In the genomic region with DNA sequence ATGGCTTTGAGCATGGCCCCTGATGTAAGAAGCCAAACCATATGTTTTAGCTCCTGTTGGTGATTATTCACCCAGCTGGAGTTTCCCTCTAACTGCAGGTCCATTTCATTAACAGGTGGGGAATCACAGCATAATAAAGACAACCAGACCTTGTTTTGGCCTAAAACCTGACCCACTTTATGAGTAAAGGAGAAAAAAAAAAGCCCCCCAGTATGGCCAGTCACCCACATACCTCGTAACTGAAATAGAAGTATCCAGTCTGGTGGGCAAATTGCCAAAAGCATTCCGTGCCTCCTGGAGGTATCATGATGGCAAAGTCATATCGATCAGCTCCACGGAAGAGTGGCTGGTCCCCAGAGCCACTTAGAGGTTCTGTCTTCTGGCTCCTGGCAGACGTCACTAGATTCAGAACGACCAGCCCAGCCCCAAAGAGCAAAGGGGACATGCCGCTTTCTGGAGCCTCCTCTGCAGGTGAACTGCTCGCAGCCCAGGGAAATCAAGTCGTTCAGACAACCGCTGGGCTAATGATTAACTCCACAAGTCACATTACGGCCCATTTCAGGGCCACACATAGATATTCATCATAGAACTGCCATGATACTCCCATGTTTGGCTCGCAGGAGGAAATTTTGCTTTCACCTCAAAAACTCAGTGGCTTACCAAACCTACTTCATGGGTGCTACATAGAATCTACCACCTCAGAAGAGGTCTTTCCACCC, we compare ENCODE assay signal across 1 cellular context.
TF ChIP-seq lines count a peak whose summit lies in the region.

A gene (minus strand): TSS at position 478 of the 719 bp plus-strand sequence. CDS start 33 bp downstream, at position 445.

TF ChIP-seq in HepG2, 621 proteins besides CTCF, POLR2A, EP300 and RAD21 (continued from another document and continues in another):
- TF ChIP-seq HES4 (CRISPR knock-in tag; IDR thresholded peaks at IDR 0.05; ENCODE audit: borderline replicate concordance) (no peak), CAMTA2 (CRISPR knock-in tag; IDR thresholded peaks at IDR 0.05; ENCODE audit: borderline replicate concordance) (no peak), TCF7 (IDR thresholded peaks at IDR 0.05; ENCODE audit: low read depth) (no peak), ZNF441 (CRISPR knock-in tag; IDR thresholded peaks at IDR 0.05; ENCODE audit: borderline replicate concordance) (0 out of 2 replicates have a peak, but pooled peaks have one; percentile 43), SP4 (CRISPR knock-in tag; IDR thresholded peaks at IDR 0.05) (no peak), REPIN1 (CRISPR knock-in tag; IDR thresholded peaks at IDR 0.05; ENCODE audit: borderline replicate concordance, low read depth) (peak; percentile 55; the same call in 1 of the 2 replicates), RFX3 (CRISPR knock-in tag; IDR thresholded peaks at IDR 0.05) (no peak), NBN (conservative IDR thresholded peaks at IDR 0.05) (no peak), SNAI1 (CRISPR knock-in tag; IDR thresholded peaks at IDR 0.05; ENCODE audit: borderline replicate concordance) (0 out of 2 replicates have a peak, but pooled peaks have one; percentile 37), SP5 (CRISPR knock-in tag; IDR thresholded peaks at IDR 0.05; ENCODE audit: borderline replicate concordance, low read depth) (no peak), ZNF615 (CRISPR knock-in tag; IDR thresholded peaks at IDR 0.05; ENCODE audit: borderline replicate concordance) (no peak), ISL2 (CRISPR knock-in tag; IDR thresholded peaks at IDR 0.05) (0 out of 2 replicates have a peak, but pooled peaks have one; percentile 29), ZNF790 (CRISPR knock-in tag; IDR thresholded peaks at IDR 0.05; ENCODE audit: borderline replicate concordance) (no peak), CCDC6 (CRISPR knock-in tag; IDR thresholded peaks at IDR 0.05) (no peak), CBX2 (IDR thresholded peaks at IDR 0.05; ENCODE audit: low read depth, low read length) (no peak), CBX2 (CRISPR knock-in tag; IDR thresholded peaks at IDR 0.05; ENCODE audit: low read depth) (no peak), ZNF670 (CRISPR knock-in tag; IDR thresholded peaks at IDR 0.05; ENCODE audit: borderline replicate concordance) (peak; percentile 68; the same call in 1 of the 2 replicates), SPEN (CRISPR knock-in tag; IDR thresholded peaks at IDR 0.05; ENCODE audit: low read depth) (no peak), KDM2A (CRISPR knock-in tag; IDR thresholded peaks at IDR 0.05; ENCODE audit: borderline replicate concordance, low read depth) (peak; percentile 70; the same call in 1 of the 2 replicates), JUN (CRISPR knock-in tag; IDR thresholded peaks at IDR 0.05) (no peak), ZNF589 (CRISPR knock-in tag; conservative IDR thresholded peaks at IDR 0.05) (no peak), PPARG (CRISPR knock-in tag; conservative IDR thresholded peaks at IDR 0.05) (no peak), ZNF235 (CRISPR knock-in tag; IDR thresholded peaks at IDR 0.05; ENCODE audit: borderline replicate concordance) (no peak), HNRNPL (IDR thresholded peaks at IDR 0.05; ENCODE audit: low read depth, low read length) (no peak), DMAP1 (CRISPR knock-in tag; IDR thresholded peaks at IDR 0.05) (0 out of 2 replicates have a peak, but pooled peaks have one; percentile 38), BCL6 (CRISPR knock-in tag; IDR thresholded peaks at IDR 0.05) (no peak), NR2F1 (CRISPR knock-in tag; IDR thresholded peaks at IDR 0.05) (no peak), ZNF891 (CRISPR knock-in tag; IDR thresholded peaks at IDR 0.05) (no peak), SAP130 (CRISPR knock-in tag; IDR thresholded peaks at IDR 0.05; ENCODE audit: low read depth) (peak; percentile 78), ZKSCAN8 (CRISPR knock-in tag; IDR thresholded peaks at IDR 0.05; ENCODE audit: borderline replicate concordance) (no peak), ETV5 (CRISPR knock-in tag; IDR thresholded peaks at IDR 0.05; ENCODE audit: borderline replicate concordance) (no peak), ZNF761 (CRISPR knock-in tag; conservative IDR thresholded peaks at IDR 0.05) (no peak), SMYD3 (CRISPR knock-in tag; IDR thresholded peaks at IDR 0.05) (0 out of 2 replicates have a peak, but pooled peaks have one; percentile 55), ARNT (IDR thresholded peaks at IDR 0.05) (no peak), ZNF232 (CRISPR knock-in tag; IDR thresholded peaks at IDR 0.05; ENCODE audit: borderline replicate concordance) (peak; percentile 46; the same call in 1 of the 2 replicates), SIX1 (CRISPR knock-in tag; IDR thresholded peaks at IDR 0.05; ENCODE audit: borderline replicate concordance) (no peak), PHF5A (CRISPR knock-in tag; IDR thresholded peaks at IDR 0.05; ENCODE audit: low read depth, unreplicated experiment) (no peak), ONECUT2 (CRISPR knock-in tag; IDR thresholded peaks at IDR 0.05) (peak; percentile 47; the same call in 1 of the 2 replicates), ZNF598 (CRISPR knock-in tag; IDR thresholded peaks at IDR 0.05; ENCODE audit: borderline replicate concordance) (no peak; the same call in 1 of the 2 replicates), PHF8 (CRISPR knock-in tag; IDR thresholded peaks at IDR 0.05) (no peak), NCOA2 (CRISPR knock-in tag; IDR thresholded peaks at IDR 0.05) (no peak), SP140L (CRISPR knock-in tag; IDR thresholded peaks at IDR 0.05; ENCODE audit: borderline replicate concordance) (no peak), ZNF143 (CRISPR knock-in tag; IDR thresholded peaks at IDR 0.05) (no peak)
- TF ChIP-seq, protein P1, sequence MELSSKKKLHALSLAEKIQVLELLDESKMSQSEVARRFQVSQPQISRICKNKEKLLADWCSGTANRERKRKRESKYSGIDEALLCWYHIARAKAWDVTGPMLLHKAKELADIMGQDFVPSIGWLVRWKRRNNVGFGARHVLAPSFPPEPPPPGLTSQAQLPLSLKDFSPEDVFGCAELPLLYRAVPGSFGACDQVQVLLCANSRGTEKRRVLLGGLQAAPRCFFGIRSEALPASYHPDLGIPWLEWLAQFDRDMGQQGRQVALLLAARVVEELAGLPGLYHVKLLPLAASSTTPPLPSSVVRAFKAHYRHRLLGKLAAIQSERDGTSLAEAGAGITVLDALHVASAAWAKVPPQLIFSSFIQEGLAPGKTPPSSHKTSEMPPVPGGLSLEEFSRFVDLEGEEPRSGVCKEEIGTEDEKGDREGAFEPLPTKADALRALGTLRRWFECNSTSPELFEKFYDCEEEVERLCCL (CRISPR knock-in tag; IDR thresholded peaks at IDR 0.05; ENCODE audit: borderline replicate concordance): no peak; the same call in 1 of the 2 replicates
- TF ChIP-seq, protein P2, sequence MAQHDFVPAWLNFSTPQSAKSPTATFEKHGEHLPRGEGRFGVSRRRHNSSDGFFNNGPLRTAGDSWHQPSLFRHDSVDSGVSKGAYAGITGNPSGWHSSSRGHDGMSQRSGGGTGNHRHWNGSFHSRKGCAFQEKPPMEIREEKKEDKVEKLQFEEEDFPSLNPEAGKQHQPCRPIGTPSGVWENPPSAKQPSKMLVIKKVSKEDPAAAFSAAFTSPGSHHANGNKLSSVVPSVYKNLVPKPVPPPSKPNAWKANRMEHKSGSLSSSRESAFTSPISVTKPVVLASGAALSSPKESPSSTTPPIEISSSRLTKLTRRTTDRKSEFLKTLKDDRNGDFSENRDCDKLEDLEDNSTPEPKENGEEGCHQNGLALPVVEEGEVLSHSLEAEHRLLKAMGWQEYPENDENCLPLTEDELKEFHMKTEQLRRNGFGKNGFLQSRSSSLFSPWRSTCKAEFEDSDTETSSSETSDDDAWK (CRISPR knock-in tag; IDR thresholded peaks at IDR 0.05): no peak
- TF ChIP-seq, protein P3, sequence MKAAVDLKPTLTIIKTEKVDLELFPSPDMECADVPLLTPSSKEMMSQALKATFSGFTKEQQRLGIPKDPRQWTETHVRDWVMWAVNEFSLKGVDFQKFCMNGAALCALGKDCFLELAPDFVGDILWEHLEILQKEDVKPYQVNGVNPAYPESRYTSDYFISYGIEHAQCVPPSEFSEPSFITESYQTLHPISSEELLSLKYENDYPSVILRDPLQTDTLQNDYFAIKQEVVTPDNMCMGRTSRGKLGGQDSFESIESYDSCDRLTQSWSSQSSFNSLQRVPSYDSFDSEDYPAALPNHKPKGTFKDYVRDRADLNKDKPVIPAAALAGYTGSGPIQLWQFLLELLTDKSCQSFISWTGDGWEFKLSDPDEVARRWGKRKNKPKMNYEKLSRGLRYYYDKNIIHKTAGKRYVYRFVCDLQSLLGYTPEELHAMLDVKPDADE (CRISPR knock-in tag; IDR thresholded peaks at IDR 0.05): no peak
- TF ChIP-seq, protein P4, sequence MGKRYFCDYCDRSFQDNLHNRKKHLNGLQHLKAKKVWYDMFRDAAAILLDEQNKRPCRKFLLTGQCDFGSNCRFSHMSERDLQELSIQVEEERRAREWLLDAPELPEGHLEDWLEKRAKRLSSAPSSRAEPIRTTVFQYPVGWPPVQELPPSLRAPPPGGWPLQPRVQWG (CRISPR knock-in tag; IDR thresholded peaks at IDR 0.05; ENCODE audit: borderline replicate concordance, low read depth): no peak
- TF ChIP-seq, protein P5, sequence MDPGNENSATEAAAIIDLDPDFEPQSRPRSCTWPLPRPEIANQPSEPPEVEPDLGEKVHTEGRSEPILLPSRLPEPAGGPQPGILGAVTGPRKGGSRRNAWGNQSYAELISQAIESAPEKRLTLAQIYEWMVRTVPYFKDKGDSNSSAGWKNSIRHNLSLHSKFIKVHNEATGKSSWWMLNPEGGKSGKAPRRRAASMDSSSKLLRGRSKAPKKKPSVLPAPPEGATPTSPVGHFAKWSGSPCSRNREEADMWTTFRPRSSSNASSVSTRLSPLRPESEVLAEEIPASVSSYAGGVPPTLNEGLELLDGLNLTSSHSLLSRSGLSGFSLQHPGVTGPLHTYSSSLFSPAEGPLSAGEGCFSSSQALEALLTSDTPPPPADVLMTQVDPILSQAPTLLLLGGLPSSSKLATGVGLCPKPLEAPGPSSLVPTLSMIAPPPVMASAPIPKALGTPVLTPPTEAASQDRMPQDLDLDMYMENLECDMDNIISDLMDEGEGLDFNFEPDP (CRISPR knock-in tag; conservative IDR thresholded peaks at IDR 0.05): no peak
- TF ChIP-seq, protein P6, sequence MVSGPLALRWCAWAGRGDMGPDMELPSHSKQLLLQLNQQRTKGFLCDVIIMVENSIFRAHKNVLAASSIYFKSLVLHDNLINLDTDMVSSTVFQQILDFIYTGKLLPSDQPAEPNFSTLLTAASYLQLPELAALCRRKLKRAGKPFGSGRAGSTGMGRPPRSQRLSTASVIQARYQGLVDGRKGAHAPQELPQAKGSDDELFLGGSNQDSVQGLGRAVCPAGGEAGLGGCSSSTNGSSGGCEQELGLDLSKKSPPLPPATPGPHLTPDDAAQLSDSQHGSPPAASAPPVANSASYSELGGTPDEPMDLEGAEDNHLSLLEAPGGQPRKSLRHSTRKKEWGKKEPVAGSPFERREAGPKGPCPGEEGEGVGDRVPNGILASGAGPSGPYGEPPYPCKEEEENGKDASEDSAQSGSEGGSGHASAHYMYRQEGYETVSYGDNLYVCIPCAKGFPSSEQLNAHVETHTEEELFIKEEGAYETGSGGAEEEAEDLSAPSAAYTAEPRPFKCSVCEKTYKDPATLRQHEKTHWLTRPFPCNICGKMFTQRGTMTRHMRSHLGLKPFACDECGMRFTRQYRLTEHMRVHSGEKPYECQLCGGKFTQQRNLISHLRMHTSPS (CRISPR knock-in tag; IDR thresholded peaks at IDR 0.05; ENCODE audit: low read depth): no peak; the same call in 1 of the 2 replicates
- TF ChIP-seq, protein P7, sequence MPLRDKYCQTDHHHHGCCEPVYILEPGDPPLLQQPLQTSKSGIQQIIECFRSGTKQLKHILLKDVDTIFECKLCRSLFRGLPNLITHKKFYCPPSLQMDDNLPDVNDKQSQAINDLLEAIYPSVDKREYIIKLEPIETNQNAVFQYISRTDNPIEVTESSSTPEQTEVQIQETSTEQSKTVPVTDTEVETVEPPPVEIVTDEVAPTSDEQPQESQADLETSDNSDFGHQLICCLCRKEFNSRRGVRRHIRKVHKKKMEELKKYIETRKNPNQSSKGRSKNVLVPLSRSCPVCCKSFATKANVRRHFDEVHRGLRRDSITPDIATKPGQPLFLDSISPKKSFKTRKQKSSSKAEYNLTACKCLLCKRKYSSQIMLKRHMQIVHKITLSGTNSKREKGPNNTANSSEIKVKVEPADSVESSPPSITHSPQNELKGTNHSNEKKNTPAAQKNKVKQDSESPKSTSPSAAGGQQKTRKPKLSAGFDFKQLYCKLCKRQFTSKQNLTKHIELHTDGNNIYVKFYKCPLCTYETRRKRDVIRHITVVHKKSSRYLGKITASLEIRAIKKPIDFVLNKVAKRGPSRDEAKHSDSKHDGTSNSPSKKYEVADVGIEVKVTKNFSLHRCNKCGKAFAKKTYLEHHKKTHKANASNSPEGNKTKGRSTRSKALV (CRISPR knock-in tag; IDR thresholded peaks at IDR 0.05): peak; percentile 73; the same call in 1 of the 2 replicates
- TF ChIP-seq, protein P8, sequence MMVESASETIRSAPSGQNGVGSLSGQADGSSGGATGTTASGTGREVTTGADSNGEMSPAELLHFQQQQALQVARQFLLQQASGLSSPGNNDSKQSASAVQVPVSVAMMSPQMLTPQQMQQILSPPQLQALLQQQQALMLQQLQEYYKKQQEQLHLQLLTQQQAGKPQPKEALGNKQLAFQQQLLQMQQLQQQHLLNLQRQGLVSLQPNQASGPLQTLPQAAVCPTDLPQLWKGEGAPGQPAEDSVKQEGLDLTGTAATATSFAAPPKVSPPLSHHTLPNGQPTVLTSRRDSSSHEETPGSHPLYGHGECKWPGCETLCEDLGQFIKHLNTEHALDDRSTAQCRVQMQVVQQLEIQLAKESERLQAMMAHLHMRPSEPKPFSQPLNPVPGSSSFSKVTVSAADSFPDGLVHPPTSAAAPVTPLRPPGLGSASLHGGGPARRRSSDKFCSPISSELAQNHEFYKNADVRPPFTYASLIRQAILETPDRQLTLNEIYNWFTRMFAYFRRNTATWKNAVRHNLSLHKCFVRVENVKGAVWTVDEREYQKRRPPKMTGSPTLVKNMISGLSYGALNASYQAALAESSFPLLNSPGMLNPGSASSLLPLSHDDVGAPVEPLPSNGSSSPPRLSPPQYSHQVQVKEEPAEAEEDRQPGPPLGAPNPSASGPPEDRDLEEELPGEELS (CRISPR knock-in tag; IDR thresholded peaks at IDR 0.05): peak; percentile 20; the same call in 1 of the 2 replicates
- TF ChIP-seq, protein P9, sequence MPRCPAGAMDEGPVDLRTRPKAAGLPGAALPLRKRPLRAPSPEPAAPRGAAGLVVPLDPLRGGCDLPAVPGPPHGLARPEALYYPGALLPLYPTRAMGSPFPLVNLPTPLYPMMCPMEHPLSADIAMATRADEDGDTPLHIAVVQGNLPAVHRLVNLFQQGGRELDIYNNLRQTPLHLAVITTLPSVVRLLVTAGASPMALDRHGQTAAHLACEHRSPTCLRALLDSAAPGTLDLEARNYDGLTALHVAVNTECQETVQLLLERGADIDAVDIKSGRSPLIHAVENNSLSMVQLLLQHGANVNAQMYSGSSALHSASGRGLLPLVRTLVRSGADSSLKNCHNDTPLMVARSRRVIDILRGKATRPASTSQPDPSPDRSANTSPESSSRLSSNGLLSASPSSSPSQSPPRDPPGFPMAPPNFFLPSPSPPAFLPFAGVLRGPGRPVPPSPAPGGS (CRISPR knock-in tag; IDR thresholded peaks at IDR 0.05): no peak
- TF ChIP-seq, protein P10, sequence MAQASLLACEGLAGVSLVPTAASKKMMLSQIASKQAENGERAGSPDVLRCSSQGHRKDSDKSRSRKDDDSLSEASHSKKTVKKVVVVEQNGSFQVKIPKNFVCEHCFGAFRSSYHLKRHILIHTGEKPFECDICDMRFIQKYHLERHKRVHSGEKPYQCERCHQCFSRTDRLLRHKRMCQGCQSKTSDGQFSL (CRISPR knock-in tag; IDR thresholded peaks at IDR 0.05): no peak
